10 cellular contexts compared by ENCODE assay signal in the genomic region with DNA sequence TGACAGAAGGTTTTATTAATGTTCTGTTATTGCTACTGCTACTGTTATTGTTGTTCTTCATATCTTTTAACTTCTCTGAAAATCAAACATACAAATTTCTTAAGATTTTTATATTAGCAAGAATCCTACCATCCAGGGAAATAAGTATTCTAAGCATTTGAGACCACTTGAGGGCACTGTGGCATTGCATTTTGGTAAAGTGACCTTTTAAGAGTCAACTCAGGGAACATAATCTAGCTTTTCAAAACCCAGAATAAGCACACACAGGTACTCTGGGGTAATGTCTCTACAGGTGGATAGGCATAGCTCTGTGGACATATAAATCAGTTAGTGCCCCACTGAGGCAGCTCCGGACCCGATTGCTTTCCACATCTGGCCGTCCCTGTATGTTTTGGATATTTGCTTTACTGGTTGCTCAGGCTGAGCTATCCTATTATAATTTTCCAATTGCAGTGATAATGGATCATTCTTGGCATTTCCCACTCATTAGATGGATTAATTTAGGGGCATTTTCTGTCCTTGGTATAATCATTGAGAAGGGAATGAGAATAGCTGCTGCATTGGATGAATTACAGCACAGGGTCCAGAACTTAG.
A peak's percentile ranks its signal among the peaks of the same experiment; 100 is the strongest.
DNase-seq lines count a peak whose midpoint lies in the region; ATAC-seq, FAIRE-seq and TF ChIP-seq lines count a peak whose summit lies in the region.
"Had no signal": no experiment of that assay in that cellular context is flagged by ENCODE, and none has a peak within 500 bp of the region (broad histone marks: within the 10 kb centered on the region; RNA-seq: fewer than 3 reads in every experiment).

No MANE protein-coding gene starts in this region.

- DNase-seq in NCI-H345 (lab: John Stamatoyannopoulos, UW) (peak; percentile 43), NCI-H345 treated with DMSO at 0.1 percent for 48 hours (lab: John Stamatoyannopoulos, UW; ENCODE audit: unreplicated experiment) (no peak), OCI-LY7 (ENCODE audit: low spot score) (peak; percentile 45), pancreas (peak in 2 of 6 donors; percentile 11 to 13)
- DNase-seq in activated CD8-positive, alpha-beta memory T cell treated with anti-CD3 and anti-CD28 coated beads, Interleukin-2, amount 10 ng/mL, durations not matched to agents 7 days and 5 days, result no peak
- DNase-seq: activated B cell treated with CpG ODN at 0.5 μM for 24 hours; CD4-positive, CD25-positive, alpha-beta regulatory T cell had no signal

- H3K4me3 ChIP-seq in OCI-LY7 (ENCODE audit: low read depth, low read length, poor library complexity, severe bottlenecking) (no peak overlapping the region), pancreas (no peak overlapping the region)

- CTCF ChIA-PET in OCI-LY7 (lab: Charles Lee; ENCODE audit: unreplicated experiment), result no interaction called here
- CTCF ChIA-PET in activated CD8-positive, alpha-beta memory T cell treated with anti-CD3 and anti-CD28 coated beads, Interleukin-2, amount 10 ng/mL, durations not matched to agents 7 days and 5 days (lab: Charles Lee), result no interaction called here

- H3K36me3 ChIP-seq in OCI-LY7 (ENCODE audit: insufficient read depth, low read length) (no peaks in the 10 kb centered on the region), pancreas (no peaks in the 10 kb centered on the region)

- FAIRE-seq in pancreas (lab: Jason Lieb, UNC), result no peak

- 52 to 59% methylated on average over 3 of the region's 3 CpGs for WGBS in pancreas, 2 donors

- POLR2A ChIA-PET in OCI-LY7 (lab: Charles Lee), result interaction anchor here (1.9 kb wide), 1 partner anchor 11 kb away, joined by 6 read pairs; no protein-coding TSS in a partner anchor

- TF ChIP-seq CTCF in OCI-LY7 (conservative IDR thresholded peaks at IDR 0.05; ENCODE audit: low read length) (peak; percentile 75), pancreas (IDR thresholded peaks at IDR 0.05) (peak in 1 of 4 donors; percentile 27)

- ATAC-seq in esophagus mucosa, result peak; percentile 47
- peak in 3 of 4 donors; percentile 47 to 63 (median 56) for ATAC-seq in pancreas
- no peak for ATAC-seq in activated CD8-positive, alpha-beta memory T cell treated with anti-CD3 and anti-CD28 coated beads, Interleukin-2, amount 10 ng/mL, durations not matched to agents 7 days and 5 days
- ATAC-seq in GM18909 (IDR thresholded peaks at IDR 0.05; ENCODE audit: poor library complexity, unreplicated experiment), result no peak
- ATAC-seq in HG02870 (IDR thresholded peaks at IDR 0.05; ENCODE audit: unreplicated experiment), result no peak

- no peak overlapping the region for H2AFZ ChIP-seq in OCI-LY7 (ENCODE audit: low read length)

- no peaks in the 10 kb centered on the region for H4K20me1 ChIP-seq in OCI-LY7 (ENCODE audit: insufficient read depth, low read length)

- peaks cover 20% of the 10 kb centered on the region for H3K9me3 Mint-ChIP-seq in activated CD8-positive, alpha-beta memory T cell treated with anti-CD3 and anti-CD28 coated beads, Interleukin-2, amount 10 ng/mL, durations not matched to agents 7 days and 5 days (ENCODE audit: low read depth)

- H3K27me3 Mint-ChIP-seq in activated CD8-positive, alpha-beta memory T cell treated with anti-CD3 and anti-CD28 coated beads, Interleukin-2, amount 10 ng/mL, durations not matched to agents 7 days and 5 days, result no peaks in the 10 kb centered on the region
- H3K27me3 Mint-ChIP-seq: activated B cell treated with CpG ODN at 0.5 μM for 24 hours; CD4-positive, CD25-positive, alpha-beta regulatory T cell had no signal

- H3K9me3 ChIP-seq in OCI-LY7 (ENCODE audit: low read length) (no peaks in the 10 kb centered on the region), pancreas (no peaks in the 10 kb centered on the region)

- intact Hi-C loops in OCI-LY7 (cut with micrococcal nuclease; ENCODE audit: unreplicated experiment) (loop anchor here (1.0 kb wide), 1 partner anchor 1657 kb away; no protein-coding TSS in a partner anchor), pancreas (cut with DNase I) (loop anchor here in 1 of 3 donors (5.0 kb wide), 1 partner anchor 1656 kb away; no protein-coding TSS in a partner anchor)

- no peak overlapping the region for H3K27ac Mint-ChIP-seq in activated CD8-positive, alpha-beta memory T cell treated with anti-CD3 and anti-CD28 coated beads, Interleukin-2, amount 10 ng/mL, durations not matched to agents 7 days and 5 days
- H3K27ac Mint-ChIP-seq: activated B cell treated with CpG ODN at 0.5 μM for 24 hours; CD4-positive, CD25-positive, alpha-beta regulatory T cell had no signal

- H3K27ac ChIP-seq in OCI-LY7 (ENCODE audit: low read depth, low read length, poor library complexity, severe bottlenecking) (no peak overlapping the region), pancreas (no peak overlapping the region)

- H3K4me1 Mint-ChIP-seq in activated CD8-positive, alpha-beta memory T cell treated with anti-CD3 and anti-CD28 coated beads, Interleukin-2, amount 10 ng/mL, durations not matched to agents 7 days and 5 days, result no peaks in the 10 kb centered on the region
- H3K4me1 Mint-ChIP-seq: activated B cell treated with CpG ODN at 0.5 μM for 24 hours; CD4-positive, CD25-positive, alpha-beta regulatory T cell had no signal

- no peaks in the 10 kb centered on the region for H3K9me2 ChIP-seq in OCI-LY7 (ENCODE audit: insufficient read depth, low read length)

- BruUV-seq in OCI-LY7 (replicated peaks; lab: Mats Ljungman, UMichigan), result no TSS peak

- no peaks in the 10 kb centered on the region for H3K36me3 Mint-ChIP-seq in activated CD8-positive, alpha-beta memory T cell treated with anti-CD3 and anti-CD28 coated beads, Interleukin-2, amount 10 ng/mL, durations not matched to agents 7 days and 5 days
- H3K36me3 Mint-ChIP-seq: CD4-positive, CD25-positive, alpha-beta regulatory T cell had no signal

- no peaks in the 10 kb centered on the region for H3K79me2 ChIP-seq in OCI-LY7 (ENCODE audit: insufficient read depth, low read depth, low read length)

- no peak overlapping the region for H3K4me2 ChIP-seq in OCI-LY7 (ENCODE audit: low read length)

- no peak overlapping the region for H3K4me3 Mint-ChIP-seq in activated CD8-positive, alpha-beta memory T cell treated with anti-CD3 and anti-CD28 coated beads, Interleukin-2, amount 10 ng/mL, durations not matched to agents 7 days and 5 days
- H3K4me3 Mint-ChIP-seq: activated B cell treated with CpG ODN at 0.5 μM for 24 hours; CD4-positive, CD25-positive, alpha-beta regulatory T cell had no signal

- H3K27me3 ChIP-seq in pancreas, result no peaks in the 10 kb centered on the region

- H3K4me1 ChIP-seq in OCI-LY7 (ENCODE audit: insufficient read depth, low read length, poor library complexity, severe bottlenecking) (no peaks in the 10 kb centered on the region), pancreas (no peaks in the 10 kb centered on the region)

Comparison
In these comparisons a context has a peak if more than half of its experiments do, and no peak if none do; other contexts are left out.
1. DNase-seq: peak in NCI-H345 (single experiment) and OCI-LY7 (single experiment); none in NCI-H345 treated with DMSO at 0.1 percent for 48 hours (single experiment) and activated CD8-positive, alpha-beta memory T cell treated with anti-CD3 and anti-CD28 coated beads, Interleukin-2, amount 10 ng/mL, durations not matched to agents 7 days and 5 days (single experiment).
2. ATAC-seq: peak in esophagus mucosa (single experiment) and pancreas (3 of 4); none in activated CD8-positive, alpha-beta memory T cell treated with anti-CD3 and anti-CD28 coated beads, Interleukin-2, amount 10 ng/mL, durations not matched to agents 7 days and 5 days (single experiment), GM18909 (single experiment) and HG02870 (single experiment).